Comparison of ENCODE assay signal across 21 cellular contexts in the genomic region with DNA sequence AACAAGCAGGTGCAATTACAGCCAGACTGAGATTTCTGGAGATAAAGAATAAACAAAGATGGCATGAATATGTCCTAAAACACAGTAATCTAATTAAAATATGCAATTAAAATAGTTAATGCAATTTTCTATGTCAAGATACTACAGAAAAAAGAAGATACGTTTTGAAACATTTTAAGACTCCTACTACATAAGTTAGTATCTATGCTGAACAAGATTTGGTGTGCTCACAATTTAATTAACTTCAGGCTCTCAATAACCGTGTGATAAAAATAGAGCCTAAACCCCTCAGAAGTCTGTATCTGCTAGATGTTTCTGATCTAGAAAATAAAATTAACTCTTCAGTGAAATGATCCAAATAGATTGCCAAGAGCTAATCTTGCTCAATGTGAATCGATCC. TPM values are rescaled to one million over a fixed set of nuclear protein-coding genes. Genes with fewer than 3 reads are reported as not detected.
"Had no signal": no experiment of that assay in that cellular context is flagged by ENCODE, and none has a peak within 500 bp of the region (broad histone marks: within the 10 kb centered on the region; RNA-seq: fewer than 3 reads in every experiment).

No MANE protein-coding gene starts in this region.

- DNase-seq: stimulated activated CD4-positive, alpha-beta T cell treated with anti-CD3 and anti-CD28 coated beads, Interleukin-2, amount 100 ng/mL, for 48 hours; stimulated activated CD4-positive, alpha-beta T cell treated with anti-CD3 and anti-CD28 coated beads, Interleukin-4, amount 100 ng/mL, for 1 hour; stimulated activated CD4-positive, alpha-beta T cell treated with anti-CD3 and anti-CD28 coated beads, Interleukin-4, amount 100 ng/mL, for 24 hours; stimulated activated CD4-positive, alpha-beta T cell treated with anti-CD3 and anti-CD28 coated beads, Interleukin-4, amount 100 ng/mL, for 4 hours; stimulated activated CD8-positive, alpha-beta memory T cell treated with anti-CD3 and anti-CD28 coated beads, Interleukin-4, amount 100 ng/mL, for 48 hours; stimulated activated naive B cell treated with anti-CD40 and anti-IgM and Interleukin-4, amounts not matched to agents 10 μg/mL and 1 μg/mL and 100 μg/mL, for 72 hours; stimulated activated naive CD4-positive, alpha-beta T cell; stimulated activated naive CD4-positive, alpha-beta T cell treated with Interleukin-2 at 50 U/mL for 16 hours; stimulated activated naive CD8-positive, alpha-beta T cell treated with anti-CD3 and anti-CD28 coated beads, Interleukin-15, amount 100 ng/mL, for 72 hours; stimulated activated naive CD8-positive, alpha-beta T cell treated with anti-CD3 and anti-CD28 coated beads, Interleukin-15, Interleukin-2, amounts not matched to agents 100 U/mL and 50 U/mL, for 24 hours; stomach; substantia nigra; testis; thyroid gland; tibial artery; transverse colon; trophoblast cell; upper lobe of left lung; upper lobe of right lung; uterus had no signal

RNA-seq across cellular contexts. Expression of a gene that starts 13.8 kb away (rescaled TPM):
- polyA plus RNA-seq: stomach, urinary bladder had no signal
